In genomic region chr1:194570449-194570848, GRCh38 we compare ENCODE assay signal across 27 cellular contexts.
"Had no signal": no experiment of that assay in that cellular context is flagged by ENCODE, and none has a peak within 500 bp of the region (broad histone marks: within the 10 kb centered on the region; RNA-seq: fewer than 3 reads in every experiment).

No MANE protein-coding gene starts in this region.

- DNase-seq: activated CD4-positive, alpha-beta T cell treated with anti-CD3 and anti-CD28 coated beads for 36 hours; activated CD4-positive, alpha-beta T cell treated with anti-CD3 and anti-CD28 coated beads, Interleukin-2, amount 50 U/mL, for 4 hours; activated CD4-positive, CD25-positive, alpha-beta regulatory T cell; activated CD8-positive, alpha-beta memory T cell treated with anti-CD3 and anti-CD28 coated beads for 24 hours; activated effector memory CD4-positive, alpha-beta T cell treated with Interleukin-2 at 50 U/mL for 16 hours; activated naive CD4-positive, alpha-beta T cell treated with Interleukin-2 at 50 U/mL for 16 hours; adrenal gland; aorta; caudate nucleus; cortex of kidney; glutamatergic neuron; islet precursor cell; left cardiac atrium; naive B cell; ovary; retina; stimulated activated CD4-positive, alpha-beta T cell treated with anti-CD3 and anti-CD28 coated beads, Interleukin-4, amount 100 ng/mL, for 24 hours; T-cell; tibial artery; upper lobe of right lung had no signal

- H3K4me1 Mint-ChIP-seq: activated CD4-positive, alpha-beta T cell treated with anti-CD3 and anti-CD28 coated beads for 36 hours; mesothelial cell of epicardium; naive B cell; stimulated activated effector memory CD8-positive, alpha-beta T cell treated with anti-CD3 and anti-CD28 coated beads, Interleukin-12 subunit alpha, Interleukin-12 subunit beta, amount 100 ng/mL, for 72 hours; T-cell had no signal

- H3K4me1 ChIP-seq: adrenal gland, upper lobe of right lung had no signal

- H3K9me3 Mint-ChIP-seq: mesothelial cell of epicardium, naive B cell, T-cell had no signal

- H3K4me3 Mint-ChIP-seq: activated CD4-positive, alpha-beta T cell treated with anti-CD3 and anti-CD28 coated beads for 36 hours; activated naive CD8-positive, alpha-beta T cell; mesothelial cell of epicardium; naive B cell; stimulated activated effector memory CD8-positive, alpha-beta T cell treated with anti-CD3 and anti-CD28 coated beads, Interleukin-12 subunit alpha, Interleukin-12 subunit beta, amount 100 ng/mL, for 72 hours; stimulated activated naive CD8-positive, alpha-beta T cell treated with anti-CD3 and anti-CD28 coated beads, Interleukin-15, Interleukin-2, amounts not matched to agents 100 ng/mL and 50 ng/mL, for 24 hours; T-cell had no signal

- H3K27me3 ChIP-seq: adrenal gland, ovary, tibial artery, upper lobe of right lung had no signal

- H3K27ac ChIP-seq: adrenal gland, ovary, skin epidermis, tibial artery, upper lobe of right lung had no signal

- H3K27me3 Mint-ChIP-seq: activated CD4-positive, alpha-beta T cell treated with anti-CD3 and anti-CD28 coated beads for 36 hours; activated naive CD8-positive, alpha-beta T cell; progenitor cell of endocrine pancreas; stimulated activated naive CD8-positive, alpha-beta T cell treated with anti-CD3 and anti-CD28 coated beads, Interleukin-15, Interleukin-2, amounts not matched to agents 100 ng/mL and 50 ng/mL, for 24 hours; T-cell had no signal

- H3K9me3 ChIP-seq: adrenal gland, ovary, tibial artery, upper lobe of right lung had no signal

- H3K4me3 ChIP-seq: adrenal gland, ovary, skin epidermis, tibial artery, upper lobe of right lung had no signal

- H3K36me3 ChIP-seq: adrenal gland, ovary, tibial artery, upper lobe of right lung had no signal

- H3K36me3 Mint-ChIP-seq: activated naive CD8-positive, alpha-beta T cell; mesothelial cell of epicardium; naive B cell; stimulated activated effector memory CD8-positive, alpha-beta T cell treated with anti-CD3 and anti-CD28 coated beads, Interleukin-12 subunit alpha, Interleukin-12 subunit beta, amount 100 ng/mL, for 72 hours; T-cell had no signal

- ATAC-seq: activated CD4-positive, alpha-beta T cell treated with anti-CD3 and anti-CD28 coated beads for 36 hours; left cardiac atrium; sciatic nerve; stimulated activated effector memory CD8-positive, alpha-beta T cell treated with anti-CD3 and anti-CD28 coated beads, Interleukin-12 subunit alpha, Interleukin-12 subunit beta, amount 100 ng/mL, for 72 hours; T-cell; upper lobe of right lung had no signal

- H3K27ac Mint-ChIP-seq: activated CD4-positive, alpha-beta T cell treated with anti-CD3 and anti-CD28 coated beads for 36 hours; activated naive CD8-positive, alpha-beta T cell; mesothelial cell of epicardium; naive B cell; progenitor cell of endocrine pancreas; stimulated activated effector memory CD8-positive, alpha-beta T cell treated with anti-CD3 and anti-CD28 coated beads, Interleukin-12 subunit alpha, Interleukin-12 subunit beta, amount 100 ng/mL, for 72 hours; stimulated activated naive CD8-positive, alpha-beta T cell treated with anti-CD3 and anti-CD28 coated beads, Interleukin-15, Interleukin-2, amounts not matched to agents 100 ng/mL and 50 ng/mL, for 24 hours; T-cell had no signal
